In the genomic region with DNA sequence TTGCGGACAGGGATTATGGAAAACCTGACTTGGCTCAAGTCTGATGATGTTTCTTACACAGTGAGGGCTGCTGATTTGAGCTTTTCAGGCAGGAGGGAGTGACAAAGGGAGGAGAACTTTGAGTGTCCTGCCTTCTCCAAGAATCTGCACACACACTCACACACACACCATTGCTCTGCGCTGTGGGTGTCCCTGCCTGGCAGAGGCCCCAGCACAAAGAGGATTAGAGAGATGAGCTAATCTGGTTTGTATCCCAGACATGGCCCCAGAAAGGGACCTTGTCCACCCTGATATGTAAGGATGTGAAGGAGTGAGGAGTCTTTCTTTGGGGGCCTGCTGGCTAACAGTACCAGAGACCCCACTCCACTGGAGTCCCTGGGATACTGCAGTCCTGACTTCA, we compare ENCODE assay signal across 12 cellular contexts. TPM values are rescaled to one million over a fixed set of nuclear protein-coding genes. Genes with fewer than 3 reads are reported as not detected.
DNase-seq lines count a peak whose midpoint lies in the region; ATAC-seq and TF ChIP-seq lines count a peak whose summit lies in the region.
"Had no signal": no experiment of that assay in that cellular context is flagged by ENCODE, and none has a peak within 500 bp of the region (broad histone marks: within the 10 kb centered on the region; RNA-seq: fewer than 3 reads in every experiment).

No MANE protein-coding gene starts in this region.

- TF ChIP-seq CTCF in ascending aorta (IDR thresholded peaks at IDR 0.05): no peak
- TF ChIP-seq CTCF in MM.1S (IDR thresholded peaks at IDR 0.05; ENCODE audit: low read length): no peak

- H3K4me2 ChIP-seq in MM.1S (ENCODE audit: low read depth, low read length): no peak overlapping the region

- H3K9ac ChIP-seq in iPS-18a (ENCODE audit: low read length) (no peak overlapping the region), MM.1S (ENCODE audit: low read length) (no peak overlapping the region)
- H3K9ac ChIP-seq: parathyroid adenoma had no signal

- H3K4me3 Mint-ChIP-seq in activated T-helper 17 cell treated with anti-CD3 and anti-CD28 coated beads, Interleukin-2, amount 50 U/mL, for 72 hours: peak overlapping the region; percentile 45

- no peaks in the 10 kb centered on the region for H3K79me2 ChIP-seq in MM.1S (ENCODE audit: low read length)
- H3K79me2 ChIP-seq: parathyroid adenoma had no signal

- no peak overlapping the region for H3K27ac Mint-ChIP-seq in activated T-helper 17 cell treated with anti-CD3 and anti-CD28 coated beads, Interleukin-2, amount 50 U/mL, for 72 hours
- H3K27ac Mint-ChIP-seq: activated naive CD4-positive, alpha-beta T cell treated with anti-CD3 and anti-CD28 coated beads, Interleukin-2, amount 10 ng/mL, durations not matched to agents 7 days and 5 days; immature natural killer cell had no signal

- peaks cover 5% of the 10 kb centered on the region for H3K4me1 ChIP-seq in iPS-18a (ENCODE audit: control insufficient read depth, low read depth, low read length)
- H3K4me1 ChIP-seq in ascending aorta: peaks cover 0 to 4% of the 10 kb centered on the region in 2 donors
- H3K4me1 ChIP-seq in MM.1S (ENCODE audit: low read length): no peaks in the 10 kb centered on the region
- H3K4me1 ChIP-seq: parathyroid adenoma had no signal

- H3K4me3 ChIP-seq in iPS-18a (ENCODE audit: low read length): peak overlapping the region; percentile 57
- no peak overlapping the region for H3K4me3 ChIP-seq in ascending aorta
- no peak overlapping the region for H3K4me3 ChIP-seq in MM.1S (ENCODE audit: low read length)

- peaks cover 44% of the 10 kb centered on the region for H3K27me3 Mint-ChIP-seq in activated T-helper 17 cell treated with anti-CD3 and anti-CD28 coated beads, Interleukin-2, amount 50 U/mL, for 72 hours

- intact Hi-C loops in Right ventricle myocardium superior (cut with DNase I) (loop anchor here (10.0 kb wide), 2 partner anchors 112 to 212 kb away; a partner anchor contains a TSS), cardiac septum (cut with DNase I) (loop anchor here (2.0 to 5.0 kb wide), 3 partner anchors 22 to 172 kb away; a partner anchor contains a TSS), ascending aorta (cut with DNase I) (loop anchor here (5.0 to 10.0 kb wide), 4 partner anchors 39 to 204 kb away; a partner anchor contains a TSS)

- no peaks in the 10 kb centered on the region for H4K20me1 ChIP-seq in MM.1S (ENCODE audit: insufficient read depth, low read length)

- H3K9me3 ChIP-seq in iPS-18a (ENCODE audit: control insufficient read depth, low read depth, low read length): no peaks in the 10 kb centered on the region
- no peaks in the 10 kb centered on the region for H3K9me3 ChIP-seq in ascending aorta
- no peaks in the 10 kb centered on the region for H3K9me3 ChIP-seq in MM.1S (replicated peaks; ENCODE audit: insufficient read depth, low read length)

- H3K36me3 ChIP-seq in iPS-18a (ENCODE audit: control insufficient read depth, low read depth, low read length): no peaks in the 10 kb centered on the region
- no peaks in the 10 kb centered on the region for H3K36me3 ChIP-seq in ascending aorta
- H3K36me3 ChIP-seq in MM.1S (replicated peaks; ENCODE audit: insufficient read depth, low read length): no peaks in the 10 kb centered on the region

- no peaks in the 10 kb centered on the region for H3K36me3 Mint-ChIP-seq in activated T-helper 17 cell treated with anti-CD3 and anti-CD28 coated beads, Interleukin-2, amount 50 U/mL, for 72 hours (ENCODE audit: low read depth)
- H3K36me3 Mint-ChIP-seq: activated naive CD4-positive, alpha-beta T cell treated with anti-CD3 and anti-CD28 coated beads, Interleukin-2, amount 10 ng/mL, durations not matched to agents 7 days and 5 days; immature natural killer cell had no signal

- no peaks in the 10 kb centered on the region for H3F3A ChIP-seq in MM.1S (ENCODE audit: insufficient read depth, low read length)

- H3K27ac ChIP-seq in iPS-18a (ENCODE audit: low read length) (no peak overlapping the region), ascending aorta (no peak overlapping the region), MM.1S (ENCODE audit: low read length) (no peak overlapping the region)
- H3K27ac ChIP-seq: parathyroid adenoma had no signal

- H3K4me1 Mint-ChIP-seq in activated T-helper 17 cell treated with anti-CD3 and anti-CD28 coated beads, Interleukin-2, amount 50 U/mL, for 72 hours: no peaks in the 10 kb centered on the region

- peak; percentile 23 for ATAC-seq in Right ventricle myocardium superior (ENCODE audit: poor library complexity)
- no peak for ATAC-seq in activated T-helper 17 cell treated with anti-CD3 and anti-CD28 coated beads, Interleukin-2, amount 50 U/mL, for 72 hours (replicated peaks)

- DNase-seq in Right ventricle myocardium superior (no peak), cardiac septum (ENCODE audit: low spot score) (no peak), ureter (ENCODE audit: low spot score) (peak; percentile 44), CD1c-positive myeloid dendritic cell (ENCODE audit: extremely low spot score) (no peak), ascending aorta (ENCODE audit: low spot score in 2 of 2) (no peak), MM.1S (no peak)
- DNase-seq: activated naive CD4-positive, alpha-beta T cell treated with anti-CD3 and anti-CD28 coated beads, Interleukin-2, amount 10 ng/mL, durations not matched to agents 7 days and 5 days; NCI-H1417 treated with DMSO at 0.1 percent for 48 hours had no signal

- H3K9me3 Mint-ChIP-seq in activated T-helper 17 cell treated with anti-CD3 and anti-CD28 coated beads, Interleukin-2, amount 50 U/mL, for 72 hours: no peaks in the 10 kb centered on the region
- H3K9me3 Mint-ChIP-seq: activated naive CD4-positive, alpha-beta T cell treated with anti-CD3 and anti-CD28 coated beads, Interleukin-2, amount 10 ng/mL, durations not matched to agents 7 days and 5 days had no signal

- peaks cover 77% of the 10 kb centered on the region for H3K27me3 ChIP-seq in iPS-18a (ENCODE audit: control insufficient read depth, insufficient read depth, low read length)
- no peaks in the 10 kb centered on the region for H3K27me3 ChIP-seq in ascending aorta
- no peaks in the 10 kb centered on the region; the same call in 1 of the 2 replicates for H3K27me3 ChIP-seq in MM.1S (replicated peaks; ENCODE audit: insufficient read depth, low read length)

- H2AFZ ChIP-seq in MM.1S (ENCODE audit: low read length): no peak overlapping the region

- no peaks in the 10 kb centered on the region for H3K9me2 ChIP-seq in MM.1S (replicated peaks; ENCODE audit: insufficient read depth, low read length)

RNA-seq across cellular contexts. Expression of a gene that starts 5.9 kb away (rescaled TPM):
- total RNA-seq in Right ventricle myocardium superior (1.2 TPM), cardiac septum (5.7 TPM), ureter (5.6 TPM), ascending aorta (4.8 TPM)
- total RNA-seq in activated T-helper 17 cell treated with anti-CD3 and anti-CD28 coated beads, Interleukin-2, amount 50 U/mL, for 72 hours: under 1 TPM; 0.32 to 0.48 TPM
